ENCODE assay signal across 1 cellular context in the genomic region with DNA sequence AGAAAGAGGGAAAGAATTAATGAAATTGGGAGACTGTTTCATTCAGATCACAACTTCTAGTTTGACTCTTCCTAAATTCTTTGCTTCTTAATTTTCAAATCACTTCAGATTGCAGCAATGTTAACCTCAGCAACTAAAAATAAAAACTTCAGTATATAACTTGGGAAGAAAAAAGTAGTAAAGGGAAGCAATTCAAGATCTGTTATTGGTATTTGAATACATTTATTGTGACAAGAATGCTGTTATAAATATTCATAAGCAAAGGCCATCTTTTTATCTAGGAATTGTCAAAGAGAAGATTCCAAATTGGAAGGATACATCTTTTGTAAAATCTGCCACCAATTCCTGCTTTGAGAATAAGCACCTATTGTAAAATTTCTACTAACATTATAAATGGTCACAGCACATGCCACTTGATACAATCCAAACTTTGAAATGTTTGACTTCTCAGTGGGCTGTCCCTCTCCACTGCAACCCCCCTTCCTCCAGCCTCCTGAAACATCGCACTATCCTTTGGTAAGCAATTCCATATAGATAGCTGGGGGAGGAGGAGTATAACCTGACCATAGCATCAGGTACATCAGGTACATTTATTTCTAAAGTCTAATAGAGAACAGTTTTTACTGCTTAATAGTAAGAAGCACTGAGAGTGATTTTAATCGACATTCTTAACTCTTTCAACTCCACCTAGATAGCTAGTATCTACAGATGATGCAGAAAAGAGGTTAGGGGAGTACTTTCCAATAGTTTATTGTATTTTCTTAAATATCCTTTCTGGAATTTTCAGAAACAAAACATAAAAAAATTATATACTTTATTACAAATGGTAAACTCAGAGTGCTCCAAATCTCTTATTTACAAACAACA.
TF ChIP-seq lines count a peak whose summit lies in the region.

No MANE protein-coding gene starts in this region.

TF ChIP-seq in SK-N-SH, 30 proteins besides CTCF, POLR2A, EP300 and RAD21 (continued from another document):
- no peak for TF ChIP-seq TEAD4 (IDR thresholded peaks at IDR 0.05; ENCODE audit: borderline replicate concordance, insufficient read depth)
TF ChIP-seq in SK-N-SH: peak in this region for 1.
